Comparison of ENCODE assay signal across 1 cellular context in the genomic region with DNA sequence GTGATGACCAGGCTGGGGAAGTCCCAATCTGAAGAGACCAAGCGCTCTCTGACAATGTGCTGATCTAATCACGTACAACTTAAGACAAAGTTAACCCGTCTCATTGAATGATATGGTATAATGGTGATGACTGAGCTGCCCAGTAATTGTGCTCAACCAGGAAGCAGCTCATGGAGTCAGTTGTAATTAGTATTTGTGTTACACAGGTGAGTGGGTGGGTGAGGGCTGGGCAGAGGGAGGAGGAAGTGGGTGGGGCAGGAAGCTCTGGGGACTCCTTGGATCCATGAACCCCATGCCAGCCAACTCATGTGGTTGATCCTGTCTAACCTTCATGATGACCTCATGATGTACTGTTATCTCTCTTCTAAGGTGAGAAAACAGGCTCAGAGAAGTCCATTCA.
TF ChIP-seq lines count a peak whose summit lies in the region.

No MANE protein-coding gene starts in this region.

TF ChIP-seq in GM12878, 131 proteins besides CTCF, POLR2A, EP300 and RAD21:
- no peak for TF ChIP-seq E2F8 (IDR thresholded peaks at IDR 0.05; ENCODE audit: low read depth, partially characterized antibody)
- TF ChIP-seq STAT1 (conservative IDR thresholded peaks at IDR 0.05): no peak
- TF ChIP-seq ZBED1 (IDR thresholded peaks at IDR 0.05; ENCODE audit: borderline replicate concordance): no peak
- no peak for TF ChIP-seq CEBPZ (IDR thresholded peaks at IDR 0.05; ENCODE audit: low read depth, low read length)
- TF ChIP-seq SRF (IDR thresholded peaks at IDR 0.05; ENCODE audit: low read depth in 2 of 2, low read length in 2 of 2): no peak
- TF ChIP-seq BCL11A (IDR thresholded peaks at IDR 0.05; ENCODE audit: low read depth, low read length): no peak
- no peak for TF ChIP-seq IKZF2 (IDR thresholded peaks at IDR 0.05)
- TF ChIP-seq IKZF1 (conservative IDR thresholded peaks at IDR 0.05): no peak
- no peak for TF ChIP-seq NR2C2 (IDR thresholded peaks at IDR 0.05; ENCODE audit: borderline replicate concordance, control insufficient read depth, insufficient read length, low read depth)
